ENCODE assay signal across 1 cellular context in genomic region chr2:11354363-11355154, GRCh38.
TF ChIP-seq lines count a peak whose summit lies in the region.

No MANE protein-coding gene starts in this region.

TF ChIP-seq in HepG2, 621 proteins besides CTCF, POLR2A, EP300 and RAD21 (continued from another document and continues in another):
- peak; percentile 97 for TF ChIP-seq ZBED4 (CRISPR knock-in tag; IDR thresholded peaks at IDR 0.05; ENCODE audit: borderline replicate concordance)
- TF ChIP-seq ZBTB39 (CRISPR knock-in tag; IDR thresholded peaks at IDR 0.05): peak; percentile 88
- peak; percentile 97 for TF ChIP-seq ZKSCAN8 (CRISPR knock-in tag; IDR thresholded peaks at IDR 0.05; ENCODE audit: borderline replicate concordance)
- TF ChIP-seq ZNF704 (CRISPR knock-in tag; IDR thresholded peaks at IDR 0.05; ENCODE audit: borderline replicate concordance): peak; percentile 59; the same call in 1 of the 2 replicates
- peak; percentile 62 for TF ChIP-seq NFYC (CRISPR knock-in tag; IDR thresholded peaks at IDR 0.05)
- TF ChIP-seq ZKSCAN1 (IDR thresholded peaks at IDR 0.05; ENCODE audit: low read length): peak; percentile 79
- TF ChIP-seq ZNF615 (CRISPR knock-in tag; IDR thresholded peaks at IDR 0.05; ENCODE audit: borderline replicate concordance): 0 out of 2 replicates have a peak, but pooled peaks have one; percentile 48
- peak; percentile 77 to 81 for TF ChIP-seq NR2F1 (CRISPR knock-in tag; IDR thresholded peaks at IDR 0.05)
- TF ChIP-seq HDAC1 (CRISPR knock-in tag; IDR thresholded peaks at IDR 0.05): peak; percentile 99
- peak; percentile 99 for TF ChIP-seq MED8 (CRISPR knock-in tag; IDR thresholded peaks at IDR 0.05; ENCODE audit: insufficient replicate concordance)
- peak; percentile 92; the same call in 1 of the 2 replicates for TF ChIP-seq ZNF703 (CRISPR knock-in tag; IDR thresholded peaks at IDR 0.05; ENCODE audit: borderline replicate concordance)
- peak; percentile 95 for TF ChIP-seq PHF21A (CRISPR knock-in tag; IDR thresholded peaks at IDR 0.05)
- no peak; the same call in 1 of the 2 replicates for TF ChIP-seq SMAD9 (CRISPR knock-in tag; IDR thresholded peaks at IDR 0.05)
- peak; percentile 96 for TF ChIP-seq GATA4 (IDR thresholded peaks at IDR 0.05; ENCODE audit: borderline replicate concordance, low read depth)
- peak; percentile 9; the same call in 1 of the 2 replicates for TF ChIP-seq ZNF550 (CRISPR knock-in tag; IDR thresholded peaks at IDR 0.05; ENCODE audit: borderline replicate concordance)
- peak; percentile 51; the same call in 1 of the 2 replicates for TF ChIP-seq SMARCE1 (IDR thresholded peaks at IDR 0.05; ENCODE audit: borderline replicate concordance)
- no peak for TF ChIP-seq ZFP62 (CRISPR knock-in tag; IDR thresholded peaks at IDR 0.05)
- 0 out of 2 replicates have a peak, but pooled peaks have one; percentile 78 for TF ChIP-seq ZNF101 (CRISPR knock-in tag; IDR thresholded peaks at IDR 0.05; ENCODE audit: borderline replicate concordance, low read depth)
- no peak; the same call in 1 of the 2 replicates for TF ChIP-seq EED (CRISPR knock-in tag; IDR thresholded peaks at IDR 0.05)
- TF ChIP-seq ZNF484 (CRISPR knock-in tag; IDR thresholded peaks at IDR 0.05; ENCODE audit: borderline replicate concordance, low read depth): no peak
- peak; percentile 68; the same call in 1 of the 2 replicates for TF ChIP-seq ZNF629 (CRISPR knock-in tag; conservative IDR thresholded peaks at IDR 0.05)
- no peak for TF ChIP-seq KDM5A (IDR thresholded peaks at IDR 0.05; ENCODE audit: borderline replicate concordance, low read length)
- TF ChIP-seq FOXO4 (CRISPR knock-in tag; conservative IDR thresholded peaks at IDR 0.05): no peak
- peak; percentile 98 for TF ChIP-seq NFKBIZ (CRISPR knock-in tag; IDR thresholded peaks at IDR 0.05)
- peak; percentile 73 for TF ChIP-seq SNAPC2 (CRISPR knock-in tag; IDR thresholded peaks at IDR 0.05)
- TF ChIP-seq BCLAF1 (IDR thresholded peaks at IDR 0.05): no peak
- TF ChIP-seq ZNF674 (CRISPR knock-in tag; IDR thresholded peaks at IDR 0.05; ENCODE audit: low read depth): no peak
- peak; percentile 100 for TF ChIP-seq FOXP4 (CRISPR knock-in tag; IDR thresholded peaks at IDR 0.05)
- TF ChIP-seq ZNF549 (CRISPR knock-in tag; IDR thresholded peaks at IDR 0.05): no peak
- TF ChIP-seq ZNF781 (CRISPR knock-in tag; IDR thresholded peaks at IDR 0.05; ENCODE audit: borderline replicate concordance, not compliant biosample characterization): no peak
- TF ChIP-seq ZBTB25 (CRISPR knock-in tag; IDR thresholded peaks at IDR 0.05): peak; percentile 97
- no peak for TF ChIP-seq ZNF660 (CRISPR knock-in tag; IDR thresholded peaks at IDR 0.05; ENCODE audit: borderline replicate concordance, low read depth)
- TF ChIP-seq RNF2 (conservative IDR thresholded peaks at IDR 0.05; ENCODE audit: low read depth): no peak
- peak; percentile 97 for TF ChIP-seq TBL1XR1 (IDR thresholded peaks at IDR 0.05; ENCODE audit: borderline replicate concordance, low read length, partially characterized antibody)
- TF ChIP-seq REPIN1 (CRISPR knock-in tag; IDR thresholded peaks at IDR 0.05; ENCODE audit: borderline replicate concordance, low read depth): peak; percentile 99
- no peak for TF ChIP-seq ZNF737 (CRISPR knock-in tag; IDR thresholded peaks at IDR 0.05; ENCODE audit: borderline replicate concordance)
- no peak for TF ChIP-seq MATR3 (CRISPR knock-in tag; IDR thresholded peaks at IDR 0.05)
- peak; percentile 90 for TF ChIP-seq ZMAT3 (CRISPR knock-in tag; conservative IDR thresholded peaks at IDR 0.05)
- TF ChIP-seq TRAFD1 (CRISPR knock-in tag; IDR thresholded peaks at IDR 0.05; ENCODE audit: borderline replicate concordance): no peak
- TF ChIP-seq EEA1 (CRISPR knock-in tag; IDR thresholded peaks at IDR 0.05; ENCODE audit: borderline replicate concordance): no peak
- TF ChIP-seq ZNF503 (CRISPR knock-in tag; IDR thresholded peaks at IDR 0.05): peak; percentile 99
- no peak for TF ChIP-seq POLR2AphosphoS2 (IDR thresholded peaks at IDR 0.05; ENCODE audit: low read depth, low read length)
- TF ChIP-seq ZBTB38 (CRISPR knock-in tag; IDR thresholded peaks at IDR 0.05): peak; percentile 81
- TF ChIP-seq SIN3B (IDR thresholded peaks at IDR 0.05; ENCODE audit: low read length): no peak; the same call in 1 of the 2 replicates
- peak; percentile 99 for TF ChIP-seq CCDC6 (CRISPR knock-in tag; IDR thresholded peaks at IDR 0.05)
- TF ChIP-seq ZNF282 (IDR thresholded peaks at IDR 0.05; ENCODE audit: partially characterized antibody): no peak
